ENCODE assay signal across 21 cellular contexts in genomic region chr9:95912773-95913172, GRCh38. TPM values are rescaled to one million over a fixed set of nuclear protein-coding genes. Genes with fewer than 3 reads are reported as not detected.
DNase-seq lines count a peak whose midpoint lies in the region; ATAC-seq, FAIRE-seq and TF ChIP-seq lines count a peak whose summit lies in the region.
"Had no signal": no experiment of that assay in that cellular context is flagged by ENCODE, and none has a peak within 500 bp of the region (broad histone marks: within the 10 kb centered on the region; RNA-seq: fewer than 3 reads in every experiment).

No MANE protein-coding gene starts in this region.

- H2BK120ac ChIP-seq in IMR-90 (ENCODE audit: low read depth, low read length): no peak overlapping the region

- peaks cover 32% of the 10 kb centered on the region for H3K36me3 Mint-ChIP-seq in activated CD8-positive, alpha-beta T cell treated with anti-CD3 and anti-CD28 coated beads for 36 hours (ENCODE audit: low read depth)
- peaks cover 56% of the 10 kb centered on the region for H3K36me3 Mint-ChIP-seq in activated CD8-positive, alpha-beta T cell treated with anti-CD3 and anti-CD28 coated beads, Interleukin-2, amount 10 ng/mL, durations not matched to agents 7 days and 5 days (ENCODE audit: low read depth)

- H3K9me3 ChIP-seq in IMR-90 (ENCODE audit: control insufficient read depth, insufficient read depth, low read length): no peaks in the 10 kb centered on the region
- H3K9me3 ChIP-seq in HepG2 (ENCODE audit: low read length): no peaks in the 10 kb centered on the region
- no peaks in the 10 kb centered on the region for H3K9me3 ChIP-seq in tibial nerve
- H3K9me3 ChIP-seq: BLaER1, Caco-2 had no signal

- H3K9ac ChIP-seq in IMR-90 (ENCODE audit: low read depth, low read length) (no peak overlapping the region), HepG2 (ENCODE audit: insufficient read depth, low read depth, low read length) (no peak overlapping the region)
- H3K9ac ChIP-seq: BLaER1, GM23248 had no signal

- no peaks in the 10 kb centered on the region for H3K27me3 Mint-ChIP-seq in activated CD8-positive, alpha-beta T cell treated with anti-CD3 and anti-CD28 coated beads for 36 hours
- H3K27me3 Mint-ChIP-seq in activated CD8-positive, alpha-beta T cell treated with anti-CD3 and anti-CD28 coated beads, Interleukin-2, amount 10 ng/mL, durations not matched to agents 7 days and 5 days (ENCODE audit: low read depth): no peaks in the 10 kb centered on the region
- H3K27me3 Mint-ChIP-seq: B cell; CD4-positive, CD25-positive, alpha-beta regulatory T cell had no signal

- no peak overlapping the region for H2BK15ac ChIP-seq in IMR-90 (ENCODE audit: low read depth, low read length)

- no peaks in the 10 kb centered on the region for H4K20me1 ChIP-seq in IMR-90 (ENCODE audit: insufficient read depth, low read length)
- H4K20me1 ChIP-seq in HepG2 (ENCODE audit: insufficient read depth, low read length): no peaks in the 10 kb centered on the region
- H4K20me1 ChIP-seq: BLaER1 had no signal

- H2BK20ac ChIP-seq in IMR-90 (ENCODE audit: low read depth, low read length): no peak overlapping the region

- H3K14ac ChIP-seq in IMR-90 (replicated peaks; ENCODE audit: low read depth, low read length): no peak overlapping the region

- H2AFZ ChIP-seq in IMR-90 (replicated peaks; ENCODE audit: low read length, poor library complexity) (no peak overlapping the region), HepG2 (ENCODE audit: low read length) (no peak overlapping the region)
- H2AFZ ChIP-seq: GM23248 had no signal

- BruUV-seq in IMR-90 (replicated peaks; lab: Mats Ljungman, UMichigan) (no TSS peak), HepG2 (replicated peaks; lab: Mats Ljungman, UMichigan) (no TSS peak)

- no peak overlapping the region for H3K23ac ChIP-seq in IMR-90 (ENCODE audit: low read depth, low read length)

- no peaks in the 10 kb centered on the region for H3K9me3 Mint-ChIP-seq in activated CD8-positive, alpha-beta T cell treated with anti-CD3 and anti-CD28 coated beads for 36 hours
- no peaks in the 10 kb centered on the region for H3K9me3 Mint-ChIP-seq in activated CD8-positive, alpha-beta T cell treated with anti-CD3 and anti-CD28 coated beads, Interleukin-2, amount 10 ng/mL, durations not matched to agents 7 days and 5 days (ENCODE audit: insufficient read depth)
- H3K9me3 Mint-ChIP-seq: CD4-positive, CD25-positive, alpha-beta regulatory T cell; CD8-positive, alpha-beta T cell had no signal

- no peak for ATAC-seq in activated CD8-positive, alpha-beta T cell treated with anti-CD3 and anti-CD28 coated beads for 36 hours
- no peak for ATAC-seq in activated CD8-positive, alpha-beta T cell treated with anti-CD3 and anti-CD28 coated beads, Interleukin-2, amount 10 ng/mL, durations not matched to agents 7 days and 5 days
- ATAC-seq in IMR-90 (ENCODE audit: low read depth) (no peak), SK-N-SH treated with all-trans-retinoic acid at 6 μM for 48 hours (no peak), HepG2 (no peak), HG03571 (IDR thresholded peaks at IDR 0.05; ENCODE audit: unreplicated experiment) (no peak)
- ATAC-seq: CD8-positive, alpha-beta T cell had no signal

- H3K27ac ChIP-seq in IMR-90 (ENCODE audit: insufficient read depth, low read length): no peak overlapping the region
- H3K27ac ChIP-seq in HepG2 (ENCODE audit: extremely low read length, insufficient read depth, low read length): no peak overlapping the region
- no peak overlapping the region for H3K27ac ChIP-seq in tibial nerve
- H3K27ac ChIP-seq: BLaER1, C4-2B, GM23248 had no signal

- H3K4me3 ChIP-seq in IMR-90 (ENCODE audit: insufficient read depth, low read depth, low read length) (no peak overlapping the region), HepG2 (replicated peaks in 1 of 3; ENCODE audit: insufficient read depth in 1 of 3, low read depth in 2 of 3, low read length in 3 of 3) (no peak overlapping the region), tibial nerve (no peak overlapping the region)
- H3K4me3 ChIP-seq: BLaER1, GM23248 had no signal

- no peak for DNase-seq in activated CD8-positive, alpha-beta T cell treated with anti-CD3 and anti-CD28 coated beads for 36 hours
- no peak for DNase-seq in activated CD8-positive, alpha-beta T cell treated with anti-CD3 and anti-CD28 coated beads, Interleukin-2, amount 10 ng/mL, durations not matched to agents 7 days and 5 days
- DNase-seq in IMR-90 (no peak), HepG2 (ENCODE audit: low spot score) (no peak), tibial nerve (ENCODE audit: low spot score in 2 of 2) (no peak)
- DNase-seq: Caco-2; CD4-positive, CD25-positive, alpha-beta regulatory T cell; CD8-positive, alpha-beta T cell; DMS153; DND-41; GM23248; H7 had no signal

- no peak overlapping the region for H3K4ac ChIP-seq in IMR-90 (ENCODE audit: low read depth, low read length)

- no peak overlapping the region for H3K4me3 Mint-ChIP-seq in activated CD8-positive, alpha-beta T cell treated with anti-CD3 and anti-CD28 coated beads for 36 hours
- H3K4me3 Mint-ChIP-seq in activated CD8-positive, alpha-beta T cell treated with anti-CD3 and anti-CD28 coated beads, Interleukin-2, amount 10 ng/mL, durations not matched to agents 7 days and 5 days: no peak overlapping the region
- H3K4me3 Mint-ChIP-seq: B cell; CD4-positive, CD25-positive, alpha-beta regulatory T cell; CD8-positive, alpha-beta T cell had no signal

- TF ChIP-seq POLR2A in IMR-90 (IDR thresholded peaks at IDR 0.05; ENCODE audit: low read depth, low read length): no peak
- TF ChIP-seq POLR2A in HepG2 (IDR thresholded peaks at IDR 0.05; ENCODE audit: insufficient read depth in 1 of 2, low read depth in 2 of 2, low read length in 2 of 2): no peak
- no peak for TF ChIP-seq POLR2A in tibial nerve (IDR thresholded peaks at IDR 0.05)

- TF ChIP-seq RAD21 in IMR-90 (IDR thresholded peaks at IDR 0.05; ENCODE audit: low read length) (no peak), HepG2 (CRISPR knock-in tag; IDR thresholded peaks at IDR 0.05) (no peak)

- H3K4me1 ChIP-seq in IMR-90 (ENCODE audit: control insufficient read depth, insufficient read depth, low read length): no peaks in the 10 kb centered on the region
- peaks cover 10% of the 10 kb centered on the region for H3K4me1 ChIP-seq in HepG2 (ENCODE audit: insufficient read depth, low read length)
- H3K4me1 ChIP-seq in tibial nerve: no peaks in the 10 kb centered on the region
- H3K4me1 ChIP-seq: BLaER1, Caco-2 had no signal

- H2AK9ac ChIP-seq in IMR-90 (replicated peaks; ENCODE audit: low read depth, low read length, poor library complexity): no peak overlapping the region

- no peak for TF ChIP-seq EP300 in HepG2 (IDR thresholded peaks at IDR 0.05; ENCODE audit: low read depth in 2 of 2, low read length in 2 of 2)
- TF ChIP-seq EP300 in HepG2 (CRISPR knock-in tag; IDR thresholded peaks at IDR 0.05; ENCODE audit: borderline replicate concordance): no peak
- TF ChIP-seq EP300 in tibial nerve (IDR thresholded peaks at IDR 0.05): no peak

- H3K4me1 Mint-ChIP-seq in activated CD8-positive, alpha-beta T cell treated with anti-CD3 and anti-CD28 coated beads for 36 hours (ENCODE audit: low read depth): peaks cover 17% of the 10 kb centered on the region
- no peaks in the 10 kb centered on the region for H3K4me1 Mint-ChIP-seq in activated CD8-positive, alpha-beta T cell treated with anti-CD3 and anti-CD28 coated beads, Interleukin-2, amount 10 ng/mL, durations not matched to agents 7 days and 5 days (ENCODE audit: low read depth)
- H3K4me1 Mint-ChIP-seq: B cell had no signal

- POLR2A ChIA-PET in activated CD8-positive, alpha-beta T cell treated with anti-CD3 and anti-CD28 coated beads for 36 hours (lab: Charles Lee): no interaction called here
- POLR2A ChIA-PET in activated CD8-positive, alpha-beta T cell treated with anti-CD3 and anti-CD28 coated beads, Interleukin-2, amount 10 ng/mL, durations not matched to agents 7 days and 5 days (lab: Charles Lee): no interaction called here
- POLR2A ChIA-PET in IMR-90 (lab: Charles Lee; ENCODE audit: unreplicated experiment) (no interaction called here), HepG2 (lab: Yijun Ruan, JAX) (no interaction called here)

- dilution Hi-C loops in IMR-90 (cut with HindIII; ENCODE audit: low sequenced_read_pairs, unreplicated experiment): no loop called here

- CTCF ChIA-PET in activated CD8-positive, alpha-beta T cell treated with anti-CD3 and anti-CD28 coated beads for 36 hours (lab: Charles Lee): no interaction called here
- CTCF ChIA-PET in activated CD8-positive, alpha-beta T cell treated with anti-CD3 and anti-CD28 coated beads, Interleukin-2, amount 10 ng/mL, durations not matched to agents 7 days and 5 days (lab: Charles Lee): no interaction called here
- CTCF ChIA-PET in IMR-90 (lab: Yijun Ruan, JAX) (no interaction called here), HepG2 (lab: Yijun Ruan, JAX; ENCODE audit: low intra/inter-chr PET ratio, low total read pairs) (no interaction called here)

- no peak overlapping the region for H2AK5ac ChIP-seq in IMR-90 (ENCODE audit: low read depth, low read length)

- H3K56ac ChIP-seq in IMR-90 (ENCODE audit: extremely low read depth, insufficient read depth, low read length): no peak overlapping the region

- H4K5ac ChIP-seq in IMR-90 (ENCODE audit: low read depth, low read length): no peak overlapping the region

- no peak overlapping the region for H3K18ac ChIP-seq in IMR-90 (ENCODE audit: low read depth, low read length)

- in situ Hi-C loops in IMR-90 (cut with MboI; ENCODE audit: low sequenced_read_pairs): no loop called here
- in situ Hi-C loops in HepG2 (cut with HindIII; ENCODE audit: extremely low pct_ligation_motif_present, low pct_unique_long_range_greater_than_20kb): no loop called here

- H3K4me2 ChIP-seq in IMR-90 (ENCODE audit: low read depth, low read length) (no peak overlapping the region), HepG2 (ENCODE audit: low read depth, low read length) (no peak overlapping the region)
- H3K4me2 ChIP-seq: BLaER1 had no signal

- peaks cover 6% of the 10 kb centered on the region for H3K36me3 ChIP-seq in IMR-90 (ENCODE audit: control insufficient read depth, insufficient read depth, low read length)
- peaks cover 6 to 26% of the 10 kb centered on the region in 2 experiments; a peak in 4 of 5 replicates for H3K36me3 ChIP-seq in HepG2 (replicated peaks in 1 of 2; ENCODE audit: control insufficient read depth in 1 of 2, insufficient read depth in 2 of 2, low read length in 2 of 2)
- peaks cover 0 to 24% (median 6%) of the 10 kb centered on the region in 3 donors for H3K36me3 ChIP-seq in tibial nerve

- intact Hi-C loops in activated CD8-positive, alpha-beta T cell treated with anti-CD3 and anti-CD28 coated beads for 36 hours (cut with micrococcal nuclease): no loop called here
- intact Hi-C loops in IMR-90 (cut with micrococcal nuclease): no loop called here
- intact Hi-C loops in HepG2 (cut with micrococcal nuclease; ENCODE audit: unreplicated experiment): no loop called here

- H2BK5ac ChIP-seq in IMR-90 (ENCODE audit: low read depth, low read length, poor library complexity, severe bottlenecking): no peak overlapping the region

- no peaks in the 10 kb centered on the region for H3K79me2 ChIP-seq in HepG2 (ENCODE audit: insufficient read depth, low read length)

- no peak overlapping the region for H4K8ac ChIP-seq in IMR-90 (ENCODE audit: low read depth in 2 of 2, low read length in 2 of 2)

- no peak for TF ChIP-seq CTCF in activated CD8-positive, alpha-beta T cell treated with anti-CD3 and anti-CD28 coated beads for 36 hours (IDR thresholded peaks at IDR 0.05)
- TF ChIP-seq CTCF in IMR-90 (conservative IDR thresholded peaks at IDR 0.05; ENCODE audit: low read depth, low read length) (no peak), HepG2 (CRISPR knock-in tag; IDR thresholded peaks at IDR 0.05) (no peak), tibial nerve (IDR thresholded peaks at IDR 0.05) (no peak)

- no peak overlapping the region for H4K91ac ChIP-seq in IMR-90 (ENCODE audit: insufficient read depth, low read depth, low read length)

- H3K27me3 ChIP-seq in IMR-90 (ENCODE audit: control insufficient read depth, insufficient read depth, low read length) (no peaks in the 10 kb centered on the region), HepG2 (ENCODE audit: control insufficient read depth in 1 of 2, insufficient read depth in 2 of 2, low read length in 2 of 2) (no peaks in the 10 kb centered on the region), tibial nerve (no peaks in the 10 kb centered on the region)
- H3K27me3 ChIP-seq: BLaER1 had no signal

- peak overlapping the region; percentile 34 for H3K27ac Mint-ChIP-seq in activated CD8-positive, alpha-beta T cell treated with anti-CD3 and anti-CD28 coated beads for 36 hours
- H3K27ac Mint-ChIP-seq in activated CD8-positive, alpha-beta T cell treated with anti-CD3 and anti-CD28 coated beads, Interleukin-2, amount 10 ng/mL, durations not matched to agents 7 days and 5 days: no peak overlapping the region
- H3K27ac Mint-ChIP-seq: B cell; CD4-positive, CD25-positive, alpha-beta regulatory T cell; CD8-positive, alpha-beta T cell had no signal

- no peak for FAIRE-seq in HepG2 (lab: Jason Lieb, UNC)
- FAIRE-seq: A204.1, G401.6, GM12892, H1 had no signal

- peaks cover 10 to 14% of the 10 kb centered on the region in 2 experiments for H3K79me1 ChIP-seq in IMR-90 (ENCODE audit: low read depth in 1 of 2, low read length in 2 of 2)

- peaks cover 2% of the 10 kb centered on the region; the same call in 1 of the 2 replicates for H3K9me1 ChIP-seq in IMR-90 (ENCODE audit: insufficient read depth, low read length)

RNA-seq across cellular contexts. Expression of gene ERCC6L2, which starts 37.3 kb away (rescaled TPM):
- total RNA-seq in activated CD8-positive, alpha-beta T cell treated with anti-CD3 and anti-CD28 coated beads for 36 hours: 10 to 100 TPM; 31.2 to 34.7 TPM
- 10 to 100 TPM; 32.2 to 33.1 TPM for total RNA-seq in activated CD8-positive, alpha-beta T cell treated with anti-CD3 and anti-CD28 coated beads, Interleukin-2, amount 10 ng/mL, durations not matched to agents 7 days and 5 days
- total RNA-seq in IMR-90 (2012; rRNA removed): 67.6 and 83.3 TPM in 2 replicates
- 12.1 and 13.0 TPM in 2 replicates for polyA plus RNA-seq in IMR-90 (2012; rRNA removed)
- 2.5 and 2.6 TPM in 2 replicates for polyA plus RNA-seq in IMR-90 (2012; cell fraction: cytosol; rRNA removed)
- 3.7 and 19.2 TPM in 2 replicates for polyA plus RNA-seq in IMR-90 (2012; cell fraction: nucleus; rRNA removed; ENCODE audit: low replicate concordance)
- 45.9 and 63.0 TPM in 2 replicates for total RNA-seq in HepG2 (2016; rRNA removed; fragmentation: Illumina TruSeq; extraction: Trizol)
- 13.0 and 15.0 TPM in 2 replicates for total RNA-seq in HepG2 (2016; cell fraction: cytosol; rRNA removed; fragmentation: Illumina TruSeq; extraction: Trizol; ENCODE audit: low read depth)
- total RNA-seq in HepG2 (2016; cell fraction: insoluble cytoplasmic fraction; rRNA removed; fragmentation: Illumina TruSeq; extraction: Trizol): 41.3 and 61.0 TPM in 2 replicates
- 22.7 and 23.0 TPM in 2 replicates for total RNA-seq in HepG2 (2016; cell fraction: membrane; rRNA removed; fragmentation: Illumina TruSeq; extraction: Trizol)
- total RNA-seq in HepG2 (2016; cell fraction: nucleus; rRNA removed; fragmentation: Illumina TruSeq; extraction: Trizol): 60.4 and 64.9 TPM in 2 replicates
- polyA plus RNA-seq in HepG2 (2011; rRNA removed): 10.8 and 13.4 TPM in 2 replicates
- 5.7 and 9.4 TPM in 2 replicates for polyA plus RNA-seq in HepG2 (2011; cell fraction: cytosol; rRNA removed)
- polyA plus RNA-seq in HepG2 (2011; cell fraction: nucleus; rRNA removed): 14.0 and 14.2 TPM in 2 replicates
- 10.8 and 17.3 TPM in 2 replicates for polyA plus RNA-seq in HepG2 (2012)
- 0.62 and 0.73 TPM in 2 replicates for polyA plus RNA-seq in HepG2 (2016; cell fraction: cytosol; fragmentation: Illumina TruSeq; extraction: Trizol; ENCODE audit: low read depth)
- 19.5 and 20.2 TPM in 2 replicates for polyA plus RNA-seq in HepG2 (2016; cell fraction: insoluble cytoplasmic fraction; fragmentation: Illumina TruSeq; extraction: Trizol; ENCODE audit: low read depth)
- polyA plus RNA-seq in HepG2 (2016; cell fraction: membrane; fragmentation: Illumina TruSeq; extraction: Trizol; ENCODE audit: low read depth): 1.6 and 2.1 TPM in 2 replicates
- polyA plus RNA-seq in HepG2 (2016; cell fraction: nucleus; fragmentation: Illumina TruSeq; extraction: Trizol; ENCODE audit: insufficient read depth, low read depth): 20.7 and 22.6 TPM in 2 replicates
- 20.6 and 21.7 TPM in 2 replicates for polyA minus RNA-seq in HepG2 (2011; rRNA and poly(A)+ RNA removed; ENCODE audit: low replicate concordance)
- 31.4 and 41.6 TPM in 2 replicates for polyA minus RNA-seq in HepG2 (2011; cell fraction: cytosol; rRNA and poly(A)+ RNA removed)
- 191 and 213 TPM in 2 replicates for polyA minus RNA-seq in HepG2 (2011; cell fraction: nucleus; rRNA and poly(A)+ RNA removed)
- 100 to 1,000 TPM in 3 of 4 donors, 10 to 100 TPM in 1; 82.0 to 128 (median 108) TPM for total RNA-seq in tibial nerve
